In genomic region chr1:236425031-236425663, GRCh38 we compare ENCODE assay signal across 9 cellular contexts. TPM values are rescaled to one million over a fixed set of nuclear protein-coding genes. Genes with fewer than 3 reads are reported as not detected.
DNase-seq lines count a peak whose midpoint lies in the region; ATAC-seq lines count a peak whose summit lies in the region.
"Had no signal": no experiment of that assay in that cellular context is flagged by ENCODE, and none has a peak within 500 bp of the region (broad histone marks: within the 10 kb centered on the region; RNA-seq: fewer than 3 reads in every experiment).

No MANE protein-coding gene starts in this region.

- H3K4me1 ChIP-seq in neuronal stem cell (ENCODE audit: control insufficient read depth in 2 of 2, insufficient read depth in 1 of 2, low read depth in 1 of 2, low read length in 2 of 2): no peaks in the 10 kb centered on the region

- H3K27me3 ChIP-seq in neuronal stem cell (ENCODE audit: control insufficient read depth in 3 of 3, insufficient read depth in 3 of 3, low read depth in 1 of 3, low read length in 3 of 3): no peaks in the 10 kb centered on the region

- no peak overlapping the region for H3K9ac ChIP-seq in neuronal stem cell (ENCODE audit: low read depth, low read length, poor library complexity)

- H3K27ac ChIP-seq in neuronal stem cell (replicated peaks; ENCODE audit: low read length): no peak overlapping the region

- ATAC-seq in GM18502 (IDR thresholded peaks at IDR 0.05; ENCODE audit: poor library complexity, unreplicated experiment) (peak; percentile 99), GM19463 (IDR thresholded peaks at IDR 0.05; ENCODE audit: unreplicated experiment) (peak; percentile 95), HG03159 (IDR thresholded peaks at IDR 0.05; ENCODE audit: unreplicated experiment) (peak; percentile 97)
- ATAC-seq in activated naive CD8-positive, alpha-beta T cell treated with anti-CD3 and anti-CD28 coated beads, Interleukin-2, amount 50 U/mL, for 24 hours: peak; percentile 50

- no CpG with 5 or more reads among the region's 14 CpGs for WGBS in neuronal stem cell (ENCODE audit: extremely low coverage in 2 of 2, insufficient read length in 2 of 2, insufficient replicate concordance in 1 of 2), 2 donors

- H3K79me1 ChIP-seq in neuronal stem cell (ENCODE audit: low read depth, low read length): no peaks in the 10 kb centered on the region

- no peak overlapping the region for H4K8ac ChIP-seq in neuronal stem cell (ENCODE audit: low read depth, low read length)

- H3K4me3 ChIP-seq in neuronal stem cell (ENCODE audit: low read length in 2 of 2): no peak overlapping the region

- H3K4me3 Mint-ChIP-seq in activated naive CD8-positive, alpha-beta T cell treated with anti-CD3 and anti-CD28 coated beads, Interleukin-2, amount 50 U/mL, for 24 hours: no peak overlapping the region
- H3K4me3 Mint-ChIP-seq: activated T-cell treated with anti-CD3 and anti-CD28 coated beads, Interleukin-2, amount 50 U/mL, for 4 hours had no signal

- no peaks in the 10 kb centered on the region for H3K36me3 ChIP-seq in neuronal stem cell (replicated peaks in 1 of 2; ENCODE audit: control insufficient read depth in 2 of 2, insufficient read depth in 2 of 2, low read length in 2 of 2)

- H3K14ac ChIP-seq in neuronal stem cell (ENCODE audit: low read length): no peak overlapping the region

- no peak overlapping the region for H3K27ac Mint-ChIP-seq in activated naive CD8-positive, alpha-beta T cell treated with anti-CD3 and anti-CD28 coated beads, Interleukin-2, amount 50 U/mL, for 24 hours

- H2AK5ac ChIP-seq in neuronal stem cell (ENCODE audit: low read depth, low read length): no peak overlapping the region

- peaks cover 10% of the 10 kb centered on the region for H3K36me3 Mint-ChIP-seq in activated naive CD8-positive, alpha-beta T cell treated with anti-CD3 and anti-CD28 coated beads, Interleukin-2, amount 50 U/mL, for 24 hours (ENCODE audit: low read depth)

- no peak overlapping the region for H3K4me2 ChIP-seq in neuronal stem cell (ENCODE audit: insufficient read depth, low read length, poor library complexity, severe bottlenecking)

- H3K4me1 Mint-ChIP-seq in activated naive CD8-positive, alpha-beta T cell treated with anti-CD3 and anti-CD28 coated beads, Interleukin-2, amount 50 U/mL, for 24 hours: peaks cover 25% of the 10 kb centered on the region

- no peaks in the 10 kb centered on the region for H3K9me3 Mint-ChIP-seq in activated naive CD8-positive, alpha-beta T cell treated with anti-CD3 and anti-CD28 coated beads, Interleukin-2, amount 50 U/mL, for 24 hours
- H3K9me3 Mint-ChIP-seq: activated T-cell treated with anti-CD3 and anti-CD28 coated beads, Interleukin-2, amount 50 U/mL, for 4 hours had no signal

- H3K9me3 ChIP-seq in neuronal stem cell (replicated peaks in 1 of 2; ENCODE audit: control insufficient read depth in 2 of 2, insufficient read depth in 1 of 2, low read depth in 1 of 2, low read length in 2 of 2): no peaks in the 10 kb centered on the region

- no peak overlapping the region for H3K4ac ChIP-seq in neuronal stem cell (ENCODE audit: low read length)

- H4K91ac ChIP-seq in neuronal stem cell (ENCODE audit: low read depth, low read length, poor library complexity): no peak overlapping the region

- no peaks in the 10 kb centered on the region for H3K27me3 Mint-ChIP-seq in activated naive CD8-positive, alpha-beta T cell treated with anti-CD3 and anti-CD28 coated beads, Interleukin-2, amount 50 U/mL, for 24 hours

- H2BK15ac ChIP-seq in neuronal stem cell (ENCODE audit: low read length): no peak overlapping the region

- H2BK120ac ChIP-seq in neuronal stem cell (ENCODE audit: low read depth, low read length): no peak overlapping the region

- no peak overlapping the region for H3K18ac ChIP-seq in neuronal stem cell (ENCODE audit: low read length)

- no peak overlapping the region for H3K23ac ChIP-seq in neuronal stem cell (ENCODE audit: low read depth, low read length, poor library complexity)

- peak; percentile 34 for DNase-seq in activated naive CD8-positive, alpha-beta T cell treated with anti-CD3 and anti-CD28 coated beads, Interleukin-2, amount 50 U/mL, for 24 hours
- no peak for DNase-seq in SKM-1 (lab: John Stamatoyannopoulos, UW; ENCODE audit: unreplicated experiment)
- no peak for DNase-seq in T-helper 9 cell
- DNase-seq in NCI-H526 treated with DMSO at 0.1 percent for 48 hours (lab: John Stamatoyannopoulos, UW): no peak
- DNase-seq in neuronal stem cell (ENCODE audit: low spot score): no peak
- DNase-seq: activated T-cell treated with anti-CD3 and anti-CD28 coated beads, Interleukin-2, amount 50 U/mL, for 4 hours had no signal

- no peak overlapping the region for H2AFZ ChIP-seq in neuronal stem cell (ENCODE audit: low read length)

- H2BK12ac ChIP-seq in neuronal stem cell (ENCODE audit: low read length): no peak overlapping the region

- no peak overlapping the region for H2BK5ac ChIP-seq in neuronal stem cell (ENCODE audit: low read length)

RNA-seq across cellular contexts. Expression of gene EDARADD, which starts 31.1 kb away (rescaled TPM):
- polyA plus RNA-seq in neuronal stem cell (2013, experiment 1 of 2): 1.3 TPM
- polyA plus RNA-seq in neuronal stem cell (2013, experiment 2 of 2): 1.5 TPM
